Comparison of ENCODE assay signal across 1 cellular context in genomic region chr11:6556139-6556949, GRCh38.
TF ChIP-seq lines count a peak whose summit lies in the region.

No MANE protein-coding gene starts in this region.

TF ChIP-seq in K562, 482 proteins besides CTCF, POLR2A, EP300 and RAD21:
- TF ChIP-seq ELF2 (CRISPR knock-in tag; IDR thresholded peaks at IDR 0.05) (no peak), MLLT1 (IDR thresholded peaks at IDR 0.05) (peak in 1 of 2 experiments; percentile 62; a peak in 2 of 4 replicates), DACH1 (IDR thresholded peaks at IDR 0.05; ENCODE audit: partially characterized antibody) (peak; percentile 43), ZBTB33 (CRISPR knock-in tag; IDR thresholded peaks at IDR 0.05) (peak; percentile 78; the same call in 1 of the 2 replicates)
